10 cellular contexts compared by ENCODE assay signal in the genomic region with DNA sequence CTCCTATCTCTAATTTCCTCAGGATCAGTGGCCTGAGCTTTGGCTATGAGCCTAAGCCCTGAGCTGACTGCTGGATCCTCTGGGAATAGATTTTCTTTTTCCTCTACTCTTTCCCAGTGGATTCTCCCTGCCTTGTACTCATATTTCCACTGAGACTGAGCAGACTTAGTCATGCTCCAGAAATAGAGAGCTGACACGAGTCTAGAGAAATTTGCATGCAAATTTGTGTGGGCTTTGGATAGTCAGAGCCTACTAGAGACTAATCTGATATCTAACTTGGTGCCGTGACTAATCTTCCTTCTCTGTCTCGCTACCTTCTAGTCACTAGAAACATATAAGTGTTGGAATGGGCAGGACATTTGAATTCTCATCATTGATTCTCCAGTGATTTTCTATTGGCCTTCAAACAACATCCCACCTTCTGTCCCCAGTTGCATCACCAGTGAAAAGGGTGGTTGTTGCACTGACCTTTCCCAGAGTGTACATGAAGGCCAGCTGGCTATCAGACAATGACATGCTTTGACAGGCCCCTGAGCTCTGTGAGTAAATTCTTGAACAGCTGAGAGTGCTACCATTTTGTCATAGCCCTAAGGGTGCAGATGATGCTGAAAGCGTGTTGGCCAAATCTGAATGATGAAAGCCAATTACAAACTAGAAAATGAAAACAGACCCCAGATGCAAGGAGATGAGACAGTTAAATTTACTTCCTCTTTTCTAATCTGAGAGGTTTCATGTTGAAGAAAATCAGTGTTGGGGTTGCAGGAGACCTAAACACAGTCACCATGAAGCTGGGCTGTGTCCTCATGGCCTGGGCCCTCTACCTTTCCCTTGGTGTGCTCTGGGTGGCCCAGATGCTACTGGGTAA. TPM values are rescaled to one million over a fixed set of nuclear protein-coding genes. Genes with fewer than 3 reads are reported as not detected.
A peak's percentile ranks its signal among the peaks of the same experiment; 100 is the strongest.
DNase-seq lines count a peak whose midpoint lies in the region; ATAC-seq, FAIRE-seq and TF ChIP-seq lines count a peak whose summit lies in the region.
"Had no signal": no experiment of that assay in that cellular context is flagged by ENCODE, and none has a peak within 500 bp of the region (broad histone marks: within the 10 kb centered on the region; RNA-seq: fewer than 3 reads in every experiment).

A gene with protein sequence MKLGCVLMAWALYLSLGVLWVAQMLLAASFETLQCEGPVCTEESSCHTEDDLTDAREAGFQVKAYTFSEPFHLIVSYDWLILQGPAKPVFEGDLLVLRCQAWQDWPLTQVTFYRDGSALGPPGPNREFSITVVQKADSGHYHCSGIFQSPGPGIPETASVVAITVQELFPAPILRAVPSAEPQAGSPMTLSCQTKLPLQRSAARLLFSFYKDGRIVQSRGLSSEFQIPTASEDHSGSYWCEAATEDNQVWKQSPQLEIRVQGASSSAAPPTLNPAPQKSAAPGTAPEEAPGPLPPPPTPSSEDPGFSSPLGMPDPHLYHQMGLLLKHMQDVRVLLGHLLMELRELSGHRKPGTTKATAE (plus strand): TSS at position 747 of the 865 bp plus-strand sequence. CDS start 36 bp downstream, at position 783.

- peaks cover 7% of the 10 kb centered on the region for H3K36me3 ChIP-seq in OCI-LY3 (replicated peaks; ENCODE audit: low read depth, low read length)

- H3K27ac ChIP-seq in OCI-LY3 (ENCODE audit: low read length) = peak within 1 kb of the TSS; percentile 91

- no peak for TF ChIP-seq CTCF in OCI-LY3 (IDR thresholded peaks at IDR 0.05; ENCODE audit: low read depth, low read length)
- TF ChIP-seq CTCF in D721Med (IDR thresholded peaks at IDR 0.05; ENCODE audit: insufficient read depth, missing control alignments) = no peak
- no peak for TF ChIP-seq CTCF in nephron progenitor cell (IDR thresholded peaks at IDR 0.05)

- intact Hi-C loops in activated CD4-positive, alpha-beta T cell treated with anti-CD3 and anti-CD28 coated beads, Interleukin-2, amount 10 ng/mL, durations not matched to agents 24 days and 14 days (cut with micrococcal nuclease) = loop anchor here (2.0 kb wide), 1 partner anchor 18 kb away; no protein-coding TSS in a partner anchor

- H3K4me1 ChIP-seq in OCI-LY3 (ENCODE audit: low read length) = peaks cover 66% of the 10 kb centered on the region

- H3K4me3 Mint-ChIP-seq in activated CD4-positive, alpha-beta T cell treated with anti-CD3 and anti-CD28 coated beads, Interleukin-2, amount 10 ng/mL, durations not matched to agents 24 days and 14 days = no peak within 1 kb of the TSS
- H3K4me3 Mint-ChIP-seq in nephron progenitor cell = no peak within 1 kb of the TSS
- H3K4me3 Mint-ChIP-seq: CD4-positive, CD25-positive, alpha-beta regulatory T cell; central memory CD8-positive, alpha-beta T cell had no signal

- no peaks in the 10 kb centered on the region for H3K27me3 ChIP-seq in OCI-LY3 (ENCODE audit: low read depth, low read length)

- no peaks in the 10 kb centered on the region for H4K20me1 ChIP-seq in OCI-LY3 (ENCODE audit: insufficient read depth, low read length)

- FAIRE-seq in D721Med (lab: Jason Lieb, UNC) = no peak

- no peak within 1 kb of the TSS for H2AFZ ChIP-seq in OCI-LY3 (ENCODE audit: low read depth, low read length)

- peak; percentile 53 for ATAC-seq in HG02840 (IDR thresholded peaks at IDR 0.05; ENCODE audit: low FRiP score, unreplicated experiment)

- H3K27me3 Mint-ChIP-seq in activated CD4-positive, alpha-beta T cell treated with anti-CD3 and anti-CD28 coated beads, Interleukin-2, amount 10 ng/mL, durations not matched to agents 24 days and 14 days = peaks cover 25% of the 10 kb centered on the region
- peaks cover 21% of the 10 kb centered on the region for H3K27me3 Mint-ChIP-seq in nephron progenitor cell (ENCODE audit: low read depth, poor library complexity)
- H3K27me3 Mint-ChIP-seq: central memory CD8-positive, alpha-beta T cell had no signal

- no peaks in the 10 kb centered on the region for H3K9me3 Mint-ChIP-seq in activated CD4-positive, alpha-beta T cell treated with anti-CD3 and anti-CD28 coated beads, Interleukin-2, amount 10 ng/mL, durations not matched to agents 24 days and 14 days
- H3K9me3 Mint-ChIP-seq in nephron progenitor cell = no peaks in the 10 kb centered on the region
- H3K9me3 Mint-ChIP-seq: CD4-positive, CD25-positive, alpha-beta regulatory T cell; central memory CD8-positive, alpha-beta T cell had no signal

- peak within 1 kb of the TSS; percentile 80 for H3K4me2 ChIP-seq in OCI-LY3 (ENCODE audit: low read length)

- H3K36me3 Mint-ChIP-seq in activated CD4-positive, alpha-beta T cell treated with anti-CD3 and anti-CD28 coated beads, Interleukin-2, amount 10 ng/mL, durations not matched to agents 24 days and 14 days (ENCODE audit: low read depth) = no peaks in the 10 kb centered on the region
- no peaks in the 10 kb centered on the region for H3K36me3 Mint-ChIP-seq in nephron progenitor cell (ENCODE audit: low read depth)
- H3K36me3 Mint-ChIP-seq: CD4-positive, CD25-positive, alpha-beta regulatory T cell had no signal

- H3K79me2 ChIP-seq in OCI-LY3 (ENCODE audit: low read length) = peaks cover 14% of the 10 kb centered on the region

- H3K4me3 ChIP-seq in OCI-LY3 (ENCODE audit: low read length) = peak within 1 kb of the TSS; percentile 62

- peak within 1 kb of the TSS; percentile 65 for H3K9ac ChIP-seq in OCI-LY3 (ENCODE audit: low read length)

- no peaks in the 10 kb centered on the region for H3K4me1 Mint-ChIP-seq in activated CD4-positive, alpha-beta T cell treated with anti-CD3 and anti-CD28 coated beads, Interleukin-2, amount 10 ng/mL, durations not matched to agents 24 days and 14 days
- H3K4me1 Mint-ChIP-seq in nephron progenitor cell = peaks cover 8% of the 10 kb centered on the region
- H3K4me1 Mint-ChIP-seq: CD4-positive, CD25-positive, alpha-beta regulatory T cell; central memory CD8-positive, alpha-beta T cell had no signal

- H3K27ac Mint-ChIP-seq in activated CD4-positive, alpha-beta T cell treated with anti-CD3 and anti-CD28 coated beads, Interleukin-2, amount 10 ng/mL, durations not matched to agents 24 days and 14 days = no peak within 1 kb of the TSS
- no peak within 1 kb of the TSS for H3K27ac Mint-ChIP-seq in nephron progenitor cell
- H3K27ac Mint-ChIP-seq: CD4-positive, CD25-positive, alpha-beta regulatory T cell had no signal

- peak; percentile 37 for DNase-seq in activated CD4-positive, alpha-beta T cell treated with anti-CD3 and anti-CD28 coated beads, Interleukin-2, amount 10 ng/mL, durations not matched to agents 24 days and 14 days
- no peak for DNase-seq in activated CD4-positive, alpha-beta T cell treated with anti-CD3 and anti-CD28 coated beads, Interleukin-2, amount 50 U/mL, for 1 hour
- peak; percentile 53 for DNase-seq in germinal center (ENCODE audit: low spot score)
- no peak for DNase-seq in D721Med (ENCODE audit: insufficient read length, low spot score)
- no peak for DNase-seq in T-helper 2 cell
- DNase-seq in nephron progenitor cell = no peak
- DNase-seq: CD4-positive, CD25-positive, alpha-beta regulatory T cell had no signal

- H3K9me3 ChIP-seq in OCI-LY3 (ENCODE audit: insufficient read depth, low read length) = no peaks in the 10 kb centered on the region

RNA-seq across cellular contexts. Expression of the gene that starts here (rescaled TPM):
- total RNA-seq in activated CD4-positive, alpha-beta T cell treated with anti-CD3 and anti-CD28 coated beads, Interleukin-2, amount 10 ng/mL, durations not matched to agents 24 days and 14 days = not detected in 2 replicates
- total RNA-seq: CD4-positive, CD25-positive, alpha-beta regulatory T cell had no signal

Comparison
In these comparisons a context has a peak if more than half of its experiments do, and no peak if none do; other contexts are left out.
1. Peak in DNase-seq in activated CD4-positive, alpha-beta T cell treated with anti-CD3 and anti-CD28 coated beads, Interleukin-2, amount 10 ng/mL, durations not matched to agents 24 days and 14 days; RNA of the gene not detected or under 1 TPM.